In the genomic region with DNA sequence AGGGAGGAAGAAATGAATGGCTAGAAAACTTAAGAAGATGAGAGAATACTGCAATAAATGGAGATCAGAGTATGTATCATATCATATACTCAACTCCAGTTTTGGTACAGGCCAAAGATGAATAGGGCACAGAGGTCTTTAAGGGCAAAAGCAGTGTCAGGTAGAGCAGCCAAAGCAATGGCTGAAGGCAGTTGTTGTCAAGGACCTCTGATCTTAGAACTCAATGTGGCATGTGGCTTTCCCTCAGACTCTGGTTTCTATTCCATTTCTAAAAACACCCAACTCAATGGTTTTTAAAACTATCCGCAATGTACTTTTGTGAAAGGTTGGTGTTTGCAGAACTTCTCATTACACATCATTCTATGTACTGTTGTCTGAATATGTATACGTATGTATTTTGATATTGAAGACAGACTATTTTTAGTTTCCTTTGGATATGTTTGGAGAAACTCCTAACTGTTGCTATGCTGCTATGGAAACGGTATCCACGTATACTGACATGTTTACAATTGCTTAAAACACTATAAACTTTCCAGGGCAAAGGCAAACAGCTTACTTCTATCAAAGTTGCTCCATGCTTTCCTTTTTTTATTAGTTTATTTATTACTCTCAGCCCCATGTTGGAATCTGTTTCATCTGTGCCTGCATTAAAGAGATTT, we compare ENCODE assay signal across 10 cellular contexts. TPM values are rescaled to one million over a fixed set of nuclear protein-coding genes. Genes with fewer than 3 reads are reported as not detected.
A peak's percentile ranks its signal among the peaks of the same experiment; 100 is the strongest.
DNase-seq lines count a peak whose midpoint lies in the region; ATAC-seq and TF ChIP-seq lines count a peak whose summit lies in the region.
"Had no signal": no experiment of that assay in that cellular context is flagged by ENCODE, and none has a peak within 500 bp of the region (broad histone marks: within the 10 kb centered on the region; RNA-seq: fewer than 3 reads in every experiment).

No MANE protein-coding gene starts in this region.

- in situ Hi-C loops in brain microvascular endothelial cell (cut with HindIII; ENCODE audit: low pct_ligation_motif_present, low sequenced_read_pairs), result loop anchor here (25.0 kb wide), 1 partner anchor 140 kb away; no protein-coding TSS in a partner anchor

- H3K27ac ChIP-seq in brain microvascular endothelial cell, result no peak overlapping the region
- peak overlapping the region; percentile 89 for H3K27ac ChIP-seq in vagina
- H3K27ac ChIP-seq: parathyroid adenoma had no signal

- H3K36me3 Mint-ChIP-seq in natural killer cell treated with Interleukin-12 subunit alpha and Interleukin-12 subunit beta and Interleukin-15 and Interleukin-18, amount 100 ng/mL, for 72 hours, result no peaks in the 10 kb centered on the region
- no peaks in the 10 kb centered on the region for H3K36me3 Mint-ChIP-seq in natural killer cell

- H3K27me3 ChIP-seq in brain microvascular endothelial cell (replicated peaks) (no peaks in the 10 kb centered on the region), vagina (no peaks in the 10 kb centered on the region)

- H3K4me1 Mint-ChIP-seq in natural killer cell treated with Interleukin-12 subunit alpha and Interleukin-12 subunit beta and Interleukin-15 and Interleukin-18, amount 100 ng/mL, for 72 hours (ENCODE audit: low read depth in 2 of 2), result peaks cover 25 to 39% of the 10 kb centered on the region in 2 donors
- H3K4me1 Mint-ChIP-seq in natural killer cell, result peaks cover 18 to 19% of the 10 kb centered on the region in 2 donors

- peaks cover 40% of the 10 kb centered on the region for H3K4me1 ChIP-seq in vagina

- no peaks in the 10 kb centered on the region for H3K9me3 ChIP-seq in vagina

- H3K4me3 ChIP-seq in brain microvascular endothelial cell (ENCODE audit: low read depth, low read length) (no peak overlapping the region), vagina (no peak overlapping the region)

- H3K27me3 Mint-ChIP-seq in natural killer cell treated with Interleukin-12 subunit alpha and Interleukin-12 subunit beta and Interleukin-15 and Interleukin-18, amount 100 ng/mL, for 72 hours, result peaks cover 0 to 2% of the 10 kb centered on the region in 2 donors
- peaks cover 0 to 2% of the 10 kb centered on the region in 2 donors for H3K27me3 Mint-ChIP-seq in natural killer cell (ENCODE audit: low read depth in 2 of 2)

- H3K27ac Mint-ChIP-seq in natural killer cell treated with Interleukin-12 subunit alpha and Interleukin-12 subunit beta and Interleukin-15 and Interleukin-18, amount 100 ng/mL, for 72 hours, result peak overlapping the region; percentile 90 to 98
- H3K27ac Mint-ChIP-seq in natural killer cell, result no peak overlapping the region

- H3K36me3 ChIP-seq in brain microvascular endothelial cell (replicated peaks), result no peaks in the 10 kb centered on the region
- H3K36me3 ChIP-seq in vagina, result no peaks in the 10 kb centered on the region

- no peak overlapping the region for H3K4me3 Mint-ChIP-seq in natural killer cell treated with Interleukin-12 subunit alpha and Interleukin-12 subunit beta and Interleukin-15 and Interleukin-18, amount 100 ng/mL, for 72 hours
- no peak overlapping the region for H3K4me3 Mint-ChIP-seq in natural killer cell

- TF ChIP-seq POLR2A in vagina (IDR thresholded peaks at IDR 0.05), result no peak

- no peak for DNase-seq in natural killer cell treated with Interleukin-12 subunit alpha and Interleukin-12 subunit beta and Interleukin-15 and Interleukin-18, amount 100 ng/mL, for 72 hours (ENCODE audit: low spot score)
- DNase-seq in natural killer cell (no peak), brain microvascular endothelial cell (peak; percentile 23), iris pigment epithelial cell (ENCODE audit: low read depth) (peak; percentile 65), vagina (ENCODE audit: extremely low spot score in 2 of 2) (no peak), inferior parietal cortex (ENCODE audit: extremely low spot score) (no peak), sciatic nerve (ENCODE audit: low spot score) (no peak), GF-D8 (lab: John Stamatoyannopoulos, UW) (no peak)
- DNase-seq: substantia nigra had no signal

- no peaks in the 10 kb centered on the region for H3K9me3 Mint-ChIP-seq in natural killer cell treated with Interleukin-12 subunit alpha and Interleukin-12 subunit beta and Interleukin-15 and Interleukin-18, amount 100 ng/mL, for 72 hours
- no peaks in the 10 kb centered on the region for H3K9me3 Mint-ChIP-seq in natural killer cell

- intact Hi-C loops in natural killer cell (cut with micrococcal nuclease), result no loop called here
- intact Hi-C loops in vagina (cut with DNase I), result no loop called here
- intact Hi-C loops in sciatic nerve (cut with DNase I), result no loop called here

- TF ChIP-seq CTCF in natural killer cell (IDR thresholded peaks at IDR 0.05) (no peak), brain microvascular endothelial cell (IDR thresholded peaks at IDR 0.05; ENCODE audit: low read depth, low read length, missing control alignments) (no peak), vagina (IDR thresholded peaks at IDR 0.05) (no peak)

- no peak for ATAC-seq in natural killer cell treated with Interleukin-12 subunit alpha and Interleukin-12 subunit beta and Interleukin-15 and Interleukin-18, amount 100 ng/mL, for 72 hours
- ATAC-seq in natural killer cell, result no peak
- ATAC-seq in sciatic nerve, result no peak

RNA-seq across cellular contexts. Expression of a gene that starts 58.1 kb away (rescaled TPM):
- total RNA-seq in natural killer cell treated with Interleukin-12 subunit alpha and Interleukin-12 subunit beta and Interleukin-15 and Interleukin-18, amount 100 ng/mL, for 72 hours, result 10 to 100 TPM; 51.1 to 64.1 TPM
- total RNA-seq in natural killer cell (100 to 1,000 TPM in 1 of 3 donors, 10 to 100 TPM in 2; 42.3 to 141 (median 65.0) TPM), vagina (60.4 TPM), sciatic nerve (50.7 TPM)

Comparison
In these comparisons a context has a peak if more than half of its experiments do, and no peak if none do; other contexts are left out.
1. H3K27ac Mint-ChIP-seq: peak in natural killer cell treated with Interleukin-12 subunit alpha and Interleukin-12 subunit beta and Interleukin-15 and Interleukin-18, amount 100 ng/mL, for 72 hours (2 of 2); none in natural killer cell (0 of 2).
2. DNase-seq: peak in brain microvascular endothelial cell (single experiment) and iris pigment epithelial cell (single experiment); none in natural killer cell treated with Interleukin-12 subunit alpha and Interleukin-12 subunit beta and Interleukin-15 and Interleukin-18, amount 100 ng/mL, for 72 hours (single experiment), natural killer cell (single experiment), vagina (0 of 2), inferior parietal cortex (single experiment), sciatic nerve (single experiment) and GF-D8 (single experiment).